Comparison of ENCODE assay signal across 1 cellular context in the genomic region with DNA sequence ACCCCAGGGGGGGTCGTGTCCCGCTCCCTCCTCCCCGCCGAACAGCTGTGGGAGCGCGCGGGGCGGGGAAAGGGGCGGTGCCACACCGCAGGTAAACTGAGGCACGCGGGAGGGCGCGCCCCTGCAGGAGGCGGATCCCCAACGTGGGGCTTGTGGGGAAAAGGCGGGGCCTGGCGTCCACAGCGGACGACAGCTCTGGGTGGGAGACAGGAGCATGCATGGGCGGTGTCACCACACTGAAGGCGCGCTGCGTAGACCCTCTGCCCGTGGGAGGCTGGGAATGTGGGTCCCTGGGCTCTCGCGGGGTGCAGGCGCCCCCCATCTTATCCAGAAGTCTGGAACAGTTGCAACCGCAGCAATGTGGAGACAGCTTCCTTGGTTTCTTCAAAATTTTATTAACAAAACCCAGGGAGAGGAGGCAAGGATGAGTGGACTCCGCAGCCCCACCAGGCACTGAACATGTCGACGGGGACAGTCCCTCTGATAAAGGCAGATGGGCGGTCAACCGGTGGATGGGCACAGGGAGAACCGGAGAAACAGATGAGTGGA.
TF ChIP-seq lines count a peak whose summit lies in the region.

No MANE protein-coding gene starts in this region.

TF ChIP-seq in GM23338, 12 proteins besides CTCF, POLR2A, EP300 and RAD21 (continued from another document):
- TF ChIP-seq ZNF331 (CRISPR knock-in tag; IDR thresholded peaks at IDR 0.05; ENCODE audit: low read depth) (no peak), NANOG (IDR thresholded peaks at IDR 0.05; ENCODE audit: borderline replicate concordance) (no peak), CREB1 (CRISPR knock-in tag; IDR thresholded peaks at IDR 0.05; ENCODE audit: low read depth) (no peak), ZNF114 (CRISPR knock-in tag; IDR thresholded peaks at IDR 0.05) (no peak), EZH2phosphoT487 (IDR thresholded peaks at IDR 0.05; ENCODE audit: unreplicated experiment) (no peak)
- TF ChIP-seq, protein P1, sequence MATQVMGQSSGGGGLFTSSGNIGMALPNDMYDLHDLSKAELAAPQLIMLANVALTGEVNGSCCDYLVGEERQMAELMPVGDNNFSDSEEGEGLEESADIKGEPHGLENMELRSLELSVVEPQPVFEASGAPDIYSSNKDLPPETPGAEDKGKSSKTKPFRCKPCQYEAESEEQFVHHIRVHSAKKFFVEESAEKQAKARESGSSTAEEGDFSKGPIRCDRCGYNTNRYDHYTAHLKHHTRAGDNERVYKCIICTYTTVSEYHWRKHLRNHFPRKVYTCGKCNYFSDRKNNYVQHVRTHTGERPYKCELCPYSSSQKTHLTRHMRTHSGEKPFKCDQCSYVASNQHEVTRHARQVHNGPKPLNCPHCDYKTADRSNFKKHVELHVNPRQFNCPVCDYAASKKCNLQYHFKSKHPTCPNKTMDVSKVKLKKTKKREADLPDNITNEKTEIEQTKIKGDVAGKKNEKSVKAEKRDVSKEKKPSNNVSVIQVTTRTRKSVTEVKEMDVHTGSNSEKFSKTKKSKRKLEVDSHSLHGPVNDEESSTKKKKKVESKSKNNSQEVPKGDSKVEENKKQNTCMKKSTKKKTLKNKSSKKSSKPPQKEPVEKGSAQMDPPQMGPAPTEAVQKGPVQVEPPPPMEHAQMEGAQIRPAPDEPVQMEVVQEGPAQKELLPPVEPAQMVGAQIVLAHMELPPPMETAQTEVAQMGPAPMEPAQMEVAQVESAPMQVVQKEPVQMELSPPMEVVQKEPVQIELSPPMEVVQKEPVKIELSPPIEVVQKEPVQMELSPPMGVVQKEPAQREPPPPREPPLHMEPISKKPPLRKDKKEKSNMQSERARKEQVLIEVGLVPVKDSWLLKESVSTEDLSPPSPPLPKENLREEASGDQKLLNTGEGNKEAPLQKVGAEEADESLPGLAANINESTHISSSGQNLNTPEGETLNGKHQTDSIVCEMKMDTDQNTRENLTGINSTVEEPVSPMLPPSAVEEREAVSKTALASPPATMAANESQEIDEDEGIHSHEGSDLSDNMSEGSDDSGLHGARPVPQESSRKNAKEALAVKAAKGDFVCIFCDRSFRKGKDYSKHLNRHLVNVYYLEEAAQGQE (IDR thresholded peaks at IDR 0.05; ENCODE audit: unreplicated experiment), result no peak
